ENCODE assay signal across 1 cellular context in the genomic region with DNA sequence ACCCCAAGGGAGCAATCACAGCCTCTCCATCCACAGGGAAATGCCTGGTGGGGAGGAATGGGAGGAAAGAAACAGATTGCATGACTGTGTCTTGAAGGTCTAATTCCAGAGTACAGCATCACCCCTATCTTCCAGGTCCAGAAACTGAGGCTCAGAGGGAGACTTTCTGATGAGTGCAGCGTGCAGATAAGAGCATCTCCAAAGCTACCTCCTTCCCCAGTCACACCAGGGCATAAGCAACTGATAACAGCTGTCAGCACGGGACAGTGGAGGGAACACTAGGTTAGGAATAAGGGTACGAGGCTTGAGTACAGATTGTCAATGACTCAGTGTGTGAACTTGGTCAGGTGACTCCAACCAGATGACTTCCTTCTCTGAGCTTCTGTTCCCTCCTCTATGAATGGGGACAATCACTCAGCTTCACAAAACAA.
TF ChIP-seq lines count a peak whose summit lies in the region.

No MANE protein-coding gene starts in this region.

TF ChIP-seq in H1, 55 proteins besides CTCF, POLR2A, EP300 and RAD21:
- TF ChIP-seq TAF1 (IDR thresholded peaks at IDR 0.05; ENCODE audit: low read depth, low read length) (no peak), POU5F1 (IDR thresholded peaks at IDR 0.05; ENCODE audit: low read depth, low read length) (no peak), ZNF274 (IDR thresholded peaks at IDR 0.05; ENCODE audit: borderline replicate concordance, extremely low read depth, low read length) (no peak), KDM4A (IDR thresholded peaks at IDR 0.05; ENCODE audit: low read depth, low read length, severe bottlenecking) (no peak), SP4 (IDR thresholded peaks at IDR 0.05; ENCODE audit: low read length) (no peak), HDAC2 (IDR thresholded peaks at IDR 0.05; ENCODE audit: borderline replicate concordance in 1 of 2, low read depth in 2 of 2, low read length in 2 of 2) (no peak), BRCA1 (IDR thresholded peaks at IDR 0.05; ENCODE audit: low read depth, low read length) (no peak), CBX5 (IDR thresholded peaks at IDR 0.05; ENCODE audit: low read depth, low read length) (no peak), SIX5 (IDR thresholded peaks at IDR 0.05; ENCODE audit: low read depth, low read length) (no peak), SIRT6 (IDR thresholded peaks at IDR 0.05; ENCODE audit: low read length) (no peak), EGR1 (IDR thresholded peaks at IDR 0.05; ENCODE audit: borderline replicate concordance, low read depth, low read length) (no peak), SP1 (IDR thresholded peaks at IDR 0.05; ENCODE audit: low read depth, low read length) (no peak), CTBP2 (IDR thresholded peaks at IDR 0.05; ENCODE audit: borderline replicate concordance, insufficient read depth, insufficient read length, low read length) (no peak), TBP (IDR thresholded peaks at IDR 0.05; ENCODE audit: low read depth, low read length) (no peak)
- TF ChIP-seq, protein P1, sequence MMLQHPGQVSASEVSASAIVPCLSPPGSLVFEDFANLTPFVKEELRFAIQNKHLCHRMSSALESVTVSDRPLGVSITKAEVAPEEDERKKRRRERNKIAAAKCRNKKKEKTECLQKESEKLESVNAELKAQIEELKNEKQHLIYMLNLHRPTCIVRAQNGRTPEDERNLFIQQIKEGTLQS (IDR thresholded peaks at IDR 0.05; ENCODE audit: insufficient read depth, low read depth, low read length), result no peak
